ENCODE assay signal across 14 cellular contexts in the genomic region with DNA sequence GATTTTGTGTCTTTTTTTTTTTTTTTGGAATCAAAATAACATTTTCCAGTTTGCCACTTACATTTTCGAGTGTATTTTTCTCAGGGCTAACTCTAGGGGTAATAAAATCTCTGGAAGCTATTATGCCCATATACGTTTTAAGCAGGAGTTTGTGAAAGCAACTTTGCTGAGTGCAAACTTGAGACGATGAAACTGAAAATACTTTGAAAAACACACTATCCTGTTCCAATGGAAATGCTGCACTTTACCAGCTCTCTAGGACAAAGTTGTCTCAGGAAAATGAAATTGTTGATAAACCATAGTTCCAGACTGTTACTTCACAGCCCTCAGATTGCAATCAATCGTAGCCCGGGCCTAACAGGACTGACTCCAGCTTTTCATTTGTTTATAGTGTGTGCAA.
A peak's percentile ranks its signal among the peaks of the same experiment; 100 is the strongest.
DNase-seq lines count a peak whose midpoint lies in the region; ATAC-seq and TF ChIP-seq lines count a peak whose summit lies in the region.
"Had no signal": no experiment of that assay in that cellular context is flagged by ENCODE, and none has a peak within 500 bp of the region (broad histone marks: within the 10 kb centered on the region; RNA-seq: fewer than 3 reads in every experiment).

No MANE protein-coding gene starts in this region.

- H3K36me3 Mint-ChIP-seq in type B pancreatic cell = no peaks in the 10 kb centered on the region

- no peaks in the 10 kb centered on the region for H3K9me2 ChIP-seq in SK-N-SH

- no peak overlapping the region for H3K27ac ChIP-seq in SK-N-SH (ENCODE audit: low read depth in 2 of 2, low read length in 1 of 2)
- H3K27ac ChIP-seq: epithelial cell of prostate, KMS-11, PC-9 had no signal

- peak overlapping the region; percentile 81; the same call in 1 of the 2 replicates for H3K4me2 ChIP-seq in SK-N-SH
- H3K4me2 ChIP-seq: KMS-11 had no signal

- H3K27me3 Mint-ChIP-seq in type B pancreatic cell = peaks cover 48% of the 10 kb centered on the region

- TF ChIP-seq EP300 in SK-N-SH (IDR thresholded peaks at IDR 0.05; ENCODE audit: borderline replicate concordance in 1 of 2, low read depth in 1 of 2, low read length in 1 of 2) = no peak

- no peaks in the 10 kb centered on the region for H3K79me2 ChIP-seq in SK-N-SH (ENCODE audit: insufficient read depth)

- no peak for TF ChIP-seq CTCF in SK-N-SH (IDR thresholded peaks at IDR 0.05)
- no peak for TF ChIP-seq CTCF in type B pancreatic cell (conservative IDR thresholded peaks at IDR 0.05)

- H3F3A ChIP-seq in SK-N-SH (replicated peaks; ENCODE audit: insufficient read depth) = peaks cover 5% of the 10 kb centered on the region

- H3K4me1 Mint-ChIP-seq in type B pancreatic cell (ENCODE audit: unreplicated experiment) = peaks cover 4% of the 10 kb centered on the region
- H3K4me1 Mint-ChIP-seq: activated CD4-positive, alpha-beta memory T cell treated with anti-CD3 and anti-CD28 coated beads, Interleukin-2, amount 10 ng/mL, durations not matched to agents 7 days and 5 days had no signal

- peak overlapping the region; percentile 65 for H3K4me3 Mint-ChIP-seq in type B pancreatic cell
- H3K4me3 Mint-ChIP-seq: activated CD4-positive, alpha-beta memory T cell treated with anti-CD3 and anti-CD28 coated beads, Interleukin-2, amount 10 ng/mL, durations not matched to agents 7 days and 5 days had no signal

- WGBS in SK-N-SH (ENCODE audit: low lambda C conversion rate) = 61% methylated on average over 5 of the region's 5 CpGs

- no peaks in the 10 kb centered on the region for H3K36me3 ChIP-seq in SK-N-SH (replicated peaks in 1 of 2; ENCODE audit: control insufficient read depth in 1 of 2, insufficient read depth in 2 of 2, low read length in 1 of 2)
- H3K36me3 ChIP-seq in neuron (ENCODE audit: insufficient read depth, low read length) = no peaks in the 10 kb centered on the region

- CTCF ChIA-PET in SK-N-SH (lab: Yijun Ruan, JAX) = no interaction called here

- H3K4me1 ChIP-seq in SK-N-SH (ENCODE audit: control insufficient read depth in 1 of 2, insufficient read depth in 2 of 2, low read depth in 1 of 2, low read length in 1 of 2) (no peaks in the 10 kb centered on the region; a peak in 1 of 4 replicates), neuron (ENCODE audit: insufficient read depth, low read length) (no peaks in the 10 kb centered on the region)

- H3K4me3 ChIP-seq in SK-N-SH (ENCODE audit: low read depth in 2 of 2, low read length in 1 of 2) (no peak overlapping the region), neuron (ENCODE audit: low read length) (no peak overlapping the region)
- H3K4me3 ChIP-seq: PC-9 had no signal

- no peak for TF ChIP-seq RAD21 in SK-N-SH (IDR thresholded peaks at IDR 0.05; ENCODE audit: low read length)

- H3K27ac Mint-ChIP-seq in type B pancreatic cell = no peak overlapping the region
- H3K27ac Mint-ChIP-seq: activated CD4-positive, alpha-beta memory T cell treated with anti-CD3 and anti-CD28 coated beads, Interleukin-2, amount 10 ng/mL, durations not matched to agents 7 days and 5 days had no signal

- H3K9me3 ChIP-seq in SK-N-SH (no peaks in the 10 kb centered on the region), neuron (ENCODE audit: low read length) (no peaks in the 10 kb centered on the region)

- POLR2A ChIA-PET in SK-N-SH (lab: Yijun Ruan, JAX) = no interaction called here

- ATAC-seq in SK-N-SH treated with all-trans-retinoic acid at 6 μM for 48 hours = no peak
- ATAC-seq in HG03469 (IDR thresholded peaks at IDR 0.05; ENCODE audit: unreplicated experiment) = no peak
- ATAC-seq: stimulated activated naive CD8-positive, alpha-beta T cell treated with anti-CD3 and anti-CD28 coated beads, Interleukin-15, Interleukin-2, amounts not matched to agents 100 U/mL and 50 U/mL, for 24 hours had no signal

- no peak overlapping the region for H3K9ac ChIP-seq in SK-N-SH
- H3K9ac ChIP-seq: KMS-11 had no signal

- no peaks in the 10 kb centered on the region for H4K20me1 ChIP-seq in SK-N-SH (ENCODE audit: insufficient read depth)

- H3K27me3 ChIP-seq in SK-N-SH (ENCODE audit: insufficient read depth) = peaks cover 6% of the 10 kb centered on the region; the same call in 1 of the 2 replicates
- H3K27me3 ChIP-seq in neuron (ENCODE audit: insufficient read depth, low read length) = peaks cover 3% of the 10 kb centered on the region

- no peaks in the 10 kb centered on the region for H3K9me3 Mint-ChIP-seq in type B pancreatic cell

- H2AFZ ChIP-seq in SK-N-SH (ENCODE audit: low read depth) = no peak overlapping the region; the same call in 1 of the 2 replicates
- H2AFZ ChIP-seq in neuron (ENCODE audit: low read depth, low read length) = peak overlapping the region; percentile 95
- H2AFZ ChIP-seq: PC-9 had no signal

- DNase-seq in SK-N-SH (no peak), fibroblast of gingiva (ENCODE audit: low read depth) (peak; percentile 6), type B pancreatic cell (ENCODE audit: extremely low spot score, unreplicated experiment) (no peak), NCI-H1436 treated with DMSO at 0.1 percent for 48 hours (lab: John Stamatoyannopoulos, UW) (no peak), NCI-H2107 (lab: John Stamatoyannopoulos, UW) (no peak)
- DNase-seq: activated CD4-positive, alpha-beta memory T cell treated with anti-CD3 and anti-CD28 coated beads, Interleukin-2, amount 10 ng/mL, durations not matched to agents 7 days and 5 days; COR-L47; stimulated activated naive CD8-positive, alpha-beta T cell treated with anti-CD3 and anti-CD28 coated beads, Interleukin-15, Interleukin-2, amounts not matched to agents 100 U/mL and 50 U/mL, for 24 hours had no signal

TF ChIP-seq in SK-N-SH, 30 proteins besides CTCF, POLR2A, EP300 and RAD21:
- TF ChIP-seq TCF12 (IDR thresholded peaks at IDR 0.05) (no peak), POLR2AphosphoS5 (IDR thresholded peaks at IDR 0.05; ENCODE audit: low read depth, low read length) (no peak), MXI1 (IDR thresholded peaks at IDR 0.05; ENCODE audit: low read depth, low read length) (no peak), JUND (IDR thresholded peaks at IDR 0.05) (no peak), GABPA (IDR thresholded peaks at IDR 0.05; ENCODE audit: low read depth) (no peak), SMC3 (IDR thresholded peaks at IDR 0.05; ENCODE audit: low read depth, low read length) (no peak), RFX5 (IDR thresholded peaks at IDR 0.05; ENCODE audit: low read length) (no peak)
- TF ChIP-seq, protein P1, sequence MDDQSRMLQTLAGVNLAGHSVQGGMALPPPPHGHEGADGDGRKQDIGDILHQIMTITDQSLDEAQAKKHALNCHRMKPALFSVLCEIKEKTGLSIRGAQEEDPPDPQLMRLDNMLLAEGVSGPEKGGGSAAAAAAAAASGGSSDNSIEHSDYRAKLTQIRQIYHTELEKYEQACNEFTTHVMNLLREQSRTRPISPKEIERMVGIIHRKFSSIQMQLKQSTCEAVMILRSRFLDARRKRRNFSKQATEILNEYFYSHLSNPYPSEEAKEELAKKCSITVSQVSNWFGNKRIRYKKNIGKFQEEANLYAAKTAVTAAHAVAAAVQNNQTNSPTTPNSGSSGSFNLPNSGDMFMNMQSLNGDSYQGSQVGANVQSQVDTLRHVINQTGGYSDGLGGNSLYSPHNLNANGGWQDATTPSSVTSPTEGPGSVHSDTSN (IDR thresholded peaks at IDR 0.05) = no peak

TF ChIP-seq in SK-N-SH treated with all-trans-retinoic acid at 6 μM for 48 hours, 23 proteins besides CTCF, POLR2A, EP300 and RAD21:
- TF ChIP-seq OSR1 (CRISPR knock-in tag; IDR thresholded peaks at IDR 0.05) (no peak), ZFP3 (CRISPR knock-in tag; IDR thresholded peaks at IDR 0.05) (no peak), ZNF70 (CRISPR knock-in tag; IDR thresholded peaks at IDR 0.05) (no peak), ZNF8 (CRISPR knock-in tag; IDR thresholded peaks at IDR 0.05) (no peak), PPARA (CRISPR knock-in tag; IDR thresholded peaks at IDR 0.05; ENCODE audit: borderline replicate concordance) (no peak), SNAI2 (CRISPR knock-in tag; IDR thresholded peaks at IDR 0.05) (no peak), ISL1 (CRISPR knock-in tag; IDR thresholded peaks at IDR 0.05) (no peak), TOX (CRISPR knock-in tag; IDR thresholded peaks at IDR 0.05; ENCODE audit: borderline replicate concordance) (no peak), BACH2 (CRISPR knock-in tag; IDR thresholded peaks at IDR 0.05; ENCODE audit: borderline replicate concordance) (no peak), ZNF565 (CRISPR knock-in tag; conservative IDR thresholded peaks at IDR 0.05; ENCODE audit: low read depth) (no peak)
- TF ChIP-seq, protein P2, sequence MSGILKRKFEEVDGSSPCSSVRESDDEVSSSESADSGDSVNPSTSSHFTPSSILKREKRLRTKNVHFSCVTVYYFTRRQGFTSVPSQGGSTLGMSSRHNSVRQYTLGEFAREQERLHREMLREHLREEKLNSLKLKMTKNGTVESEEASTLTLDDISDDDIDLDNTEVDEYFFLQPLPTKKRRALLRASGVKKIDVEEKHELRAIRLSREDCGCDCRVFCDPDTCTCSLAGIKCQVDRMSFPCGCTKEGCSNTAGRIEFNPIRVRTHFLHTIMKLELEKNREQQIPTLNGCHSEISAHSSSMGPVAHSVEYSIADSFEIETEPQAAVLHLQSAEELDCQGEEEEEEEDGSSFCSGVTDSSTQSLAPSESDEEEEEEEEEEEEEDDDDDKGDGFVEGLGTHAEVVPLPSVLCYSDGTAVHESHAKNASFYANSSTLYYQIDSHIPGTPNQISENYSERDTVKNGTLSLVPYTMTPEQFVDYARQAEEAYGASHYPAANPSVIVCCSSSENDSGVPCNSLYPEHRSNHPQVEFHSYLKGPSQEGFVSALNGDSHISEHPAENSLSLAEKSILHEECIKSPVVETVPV (CRISPR knock-in tag; IDR thresholded peaks at IDR 0.05) = no peak
TF ChIP-seq in SK-N-SH treated with all-trans-retinoic acid at 6 μM for 48 hours: peak in this region for 0.
